Comparison of ENCODE assay signal across 8 cellular contexts in the genomic region with DNA sequence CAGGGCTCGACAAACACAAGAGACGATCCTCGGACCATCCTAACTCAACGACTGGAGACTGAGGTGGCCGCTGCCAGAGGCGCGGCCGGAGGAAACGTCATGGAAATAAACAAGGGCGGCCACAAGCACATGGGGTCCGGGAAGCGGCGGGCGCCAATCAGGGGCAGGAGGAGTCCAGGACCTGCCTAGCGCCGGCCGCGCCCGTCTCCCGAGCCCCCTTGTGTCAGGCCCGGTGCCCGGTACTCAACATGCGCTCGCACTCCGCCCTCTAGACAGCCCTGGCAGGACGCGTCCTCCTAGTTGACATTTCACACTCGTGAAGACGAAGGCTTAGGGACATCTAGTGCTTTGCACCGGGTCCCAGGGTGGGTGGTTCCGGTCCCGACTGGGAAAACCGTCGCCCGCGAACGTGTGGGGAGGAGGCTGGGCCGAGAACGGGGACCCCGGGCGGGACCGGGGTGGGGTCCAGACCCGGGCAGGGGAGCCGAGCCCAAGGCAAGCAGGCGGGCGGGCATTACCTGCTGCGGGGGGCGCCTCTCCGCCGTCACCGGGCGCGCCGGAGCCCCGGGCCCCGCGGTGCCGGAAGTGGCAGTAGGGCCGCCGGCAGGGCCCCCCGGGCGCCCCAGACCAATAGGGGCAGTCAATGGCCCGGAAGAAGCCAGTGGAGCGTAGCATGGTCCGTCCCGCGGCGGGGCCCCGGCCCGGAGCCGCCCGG. TPM values are rescaled to one million over a fixed set of nuclear protein-coding genes. Genes with fewer than 3 reads are reported as not detected.
DNase-seq lines count a peak whose midpoint lies in the region; ATAC-seq and TF ChIP-seq lines count a peak whose summit lies in the region.

No MANE protein-coding gene starts in this region.

- peak; percentile 58 to 60 for DNase-seq in Caco-2
- DNase-seq in activated naive CD4-positive, alpha-beta T cell treated with anti-CD3 and anti-CD28 coated beads, Interleukin-2, amount 50 U/mL, for 72 hours (ENCODE audit: low spot score in 2 of 2), result no peak
- DNase-seq in right atrium auricular region (ENCODE audit: low spot score), result no peak
- no peak for DNase-seq in sigmoid colon
- DNase-seq in KBM-7, result no peak
- no peak for DNase-seq in SIG-M5 treated with dmso at 0.1 percent for 504 hours (lab: John Stamatoyannopoulos, UW; ENCODE audit: unreplicated experiment)

- ATAC-seq in GM21515 (IDR thresholded peaks at IDR 0.05; ENCODE audit: unreplicated experiment), result peak; percentile 23
- ATAC-seq in activated naive CD4-positive, alpha-beta T cell treated with anti-CD3 and anti-CD28 coated beads, Interleukin-2, amount 50 U/mL, for 72 hours, result peak in 1 of 2 donors; percentile 57

- H3K36me3 ChIP-seq in Caco-2 (ENCODE audit: control insufficient read depth, insufficient read depth, low read length) (no peaks in the 10 kb centered on the region), KOPT-K1 (ENCODE audit: insufficient read depth, low read length) (peaks cover 36% of the 10 kb centered on the region), right atrium auricular region (no peaks in the 10 kb centered on the region), sigmoid colon (no peaks in the 10 kb centered on the region)

- H3K27ac Mint-ChIP-seq in Caco-2 (ENCODE audit: unreplicated experiment), result peak overlapping the region; percentile 98
- H3K27ac Mint-ChIP-seq in activated naive CD4-positive, alpha-beta T cell treated with anti-CD3 and anti-CD28 coated beads, Interleukin-2, amount 50 U/mL, for 72 hours, result peak overlapping the region; percentile 92 to 98

- CTCF ChIA-PET in Caco-2 (lab: Charles Lee), result interaction anchor here (0.6 kb wide), 1 partner anchor 48 kb away, joined by 4 read pairs; no protein-coding TSS in a partner anchor

- no peaks in the 10 kb centered on the region for H3K4me1 Mint-ChIP-seq in Caco-2 (ENCODE audit: low read depth, unreplicated experiment)

- peaks cover 43% of the 10 kb centered on the region for H3K36me3 Mint-ChIP-seq in Caco-2 (ENCODE audit: insufficient read depth, unreplicated experiment)
- H3K36me3 Mint-ChIP-seq in activated naive CD4-positive, alpha-beta T cell treated with anti-CD3 and anti-CD28 coated beads, Interleukin-2, amount 50 U/mL, for 72 hours, result peaks cover 10 to 14% of the 10 kb centered on the region in 2 donors

- WGBS in sigmoid colon, 2 donors, result 0 to 1% methylated on average over 72 of the region's 72 CpGs

- no peaks in the 10 kb centered on the region for H3K9me3 ChIP-seq in Caco-2
- H3K9me3 ChIP-seq in KOPT-K1 (ENCODE audit: insufficient read depth, low read length, poor library complexity, severe bottlenecking), result no peaks in the 10 kb centered on the region
- no peaks in the 10 kb centered on the region for H3K9me3 ChIP-seq in right atrium auricular region
- H3K9me3 ChIP-seq in sigmoid colon, result no peaks in the 10 kb centered on the region

- TF ChIP-seq CTCF in Caco-2 (IDR thresholded peaks at IDR 0.05; ENCODE audit: insufficient read depth in 1 of 2, low read depth in 1 of 2, low read length in 1 of 2, severe bottlenecking in 1 of 2, unreplicated experiment in 1 of 2) (no peak), right atrium auricular region (IDR thresholded peaks at IDR 0.05) (no peak), sigmoid colon (IDR thresholded peaks at IDR 0.05) (no peak)

- H3K27me3 ChIP-seq in Caco-2 (replicated peaks; ENCODE audit: control insufficient read depth, insufficient read depth, low read length) (no peaks in the 10 kb centered on the region), right atrium auricular region (no peaks in the 10 kb centered on the region), sigmoid colon (peaks cover 4 to 15% (median 10%) of the 10 kb centered on the region in 3 donors)

- H3K4me3 ChIP-seq in Caco-2 (ENCODE audit: low read depth, low read length) (peak overlapping the region; percentile 77), right atrium auricular region (peak overlapping the region; percentile 76 to 100), sigmoid colon (peak overlapping the region; percentile 92 to 100 (median 100))

- no peaks in the 10 kb centered on the region for H3K27me3 Mint-ChIP-seq in Caco-2 (ENCODE audit: insufficient read depth, unreplicated experiment)

- TF ChIP-seq POLR2A in sigmoid colon (IDR thresholded peaks at IDR 0.05), result no peak

- H3K27ac ChIP-seq in KOPT-K1 (ENCODE audit: low read depth, low read length, poor library complexity, severe bottlenecking) (peak overlapping the region; percentile 95), right atrium auricular region (peak overlapping the region; percentile 97 to 98), sigmoid colon (peak overlapping the region; percentile 95 to 98 (median 97))

- TF ChIP-seq EP300 in sigmoid colon (IDR thresholded peaks at IDR 0.05), result no peak

- no peaks in the 10 kb centered on the region for H3K9me3 Mint-ChIP-seq in Caco-2 (ENCODE audit: unreplicated experiment)
- no peaks in the 10 kb centered on the region for H3K9me3 Mint-ChIP-seq in activated naive CD4-positive, alpha-beta T cell treated with anti-CD3 and anti-CD28 coated beads, Interleukin-2, amount 50 U/mL, for 72 hours

- in situ Hi-C loops in KBM-7 (cut with MboI; ENCODE audit: low pct_unique_long_range_greater_than_20kb, low sequenced_read_pairs), result no loop called here

- H3K4me1 ChIP-seq in Caco-2 (peaks cover 4% of the 10 kb centered on the region; the same call in 1 of the 2 replicates), right atrium auricular region (peaks cover 0 to 61% of the 10 kb centered on the region in 2 donors), sigmoid colon (peaks cover 0 to 68% (median 59%) of the 10 kb centered on the region in 4 donors)

- intact Hi-C loops in Caco-2 (cut with micrococcal nuclease; ENCODE audit: unreplicated experiment) (no loop called here), sigmoid colon (cut with DNase I) (no loop called here)

- peak overlapping the region; percentile 95 for H3K4me3 Mint-ChIP-seq in Caco-2 (ENCODE audit: unreplicated experiment)

- BruUV-seq in Caco-2 (replicated peaks; lab: Mats Ljungman, UMichigan), result no TSS peak

- POLR2A ChIA-PET in Caco-2 (lab: Charles Lee), result no interaction called here

RNA-seq across cellular contexts. Expression of a gene that starts 0.4 kb away (rescaled TPM):
- 43.0 and 46.6 TPM in 2 replicates for total RNA-seq in Caco-2 (2022)
- total RNA-seq in activated naive CD4-positive, alpha-beta T cell treated with anti-CD3 and anti-CD28 coated beads, Interleukin-2, amount 50 U/mL, for 72 hours, result 10 to 100 TPM; 35.5 to 44.5 TPM
- 10 to 100 TPM in 1 of 2 donors, 1 to 10 TPM in 1; 9.6 to 12.1 TPM for total RNA-seq in right atrium auricular region
- total RNA-seq in sigmoid colon, result 10 to 100 TPM in 2 of 4 donors, 1 to 10 TPM in 2; 8.6 to 61.8 (median 13.1) TPM
- 10 to 100 TPM in 2 of 3 donors, 1 to 10 TPM in 1; 9.0 to 34.6 (median 11.1) TPM for polyA plus RNA-seq in sigmoid colon

RNA-seq across cellular contexts. Expression of a gene that starts 15.5 kb away (rescaled TPM):
- total RNA-seq in Caco-2 (2022), result 26.5 and 26.8 TPM in 2 replicates
- 10 to 100 TPM; 20.5 to 22.6 TPM for total RNA-seq in activated naive CD4-positive, alpha-beta T cell treated with anti-CD3 and anti-CD28 coated beads, Interleukin-2, amount 50 U/mL, for 72 hours
- total RNA-seq in right atrium auricular region, result 1 to 10 TPM; 4.4 to 5.6 TPM
- total RNA-seq in sigmoid colon, result 10 to 100 TPM in 1 of 4 donors, 1 to 10 TPM in 3; 2.1 to 10.3 (median 4.4) TPM
- 10 to 100 TPM in 2 of 3 donors, 1 to 10 TPM in 1; 8.4 to 20.5 (median 12.5) TPM for polyA plus RNA-seq in sigmoid colon

RNA-seq across cellular contexts. Expression of a gene that starts 35.8 kb away (rescaled TPM):
- 0.28 and 0.45 TPM in 2 replicates for total RNA-seq in Caco-2 (2022)
- 10 to 100 TPM; 11.7 to 28.7 TPM for total RNA-seq in activated naive CD4-positive, alpha-beta T cell treated with anti-CD3 and anti-CD28 coated beads, Interleukin-2, amount 50 U/mL, for 72 hours
- total RNA-seq in right atrium auricular region, result under 1 TPM; 0.51 to 0.74 TPM
- total RNA-seq in sigmoid colon, result 1 to 10 TPM in 1 of 4 donors, under 1 TPM in 3; under 0.01 to 3.9 (median 0.42) TPM
- polyA plus RNA-seq in sigmoid colon, result under 1 TPM in 1 of 3 donors, not detected in 2; 0.96 TPM

RNA-seq across cellular contexts. Expression of a gene that starts 37.5 kb away (rescaled TPM):
- total RNA-seq in Caco-2 (2022) (47.7 and 51.8 TPM in 2 replicates), right atrium auricular region (10 to 100 TPM; 92.6 to 99.5 TPM), sigmoid colon (10 to 100 TPM; 86.6 to 97.1 (median 92.7) TPM)
- total RNA-seq in activated naive CD4-positive, alpha-beta T cell treated with anti-CD3 and anti-CD28 coated beads, Interleukin-2, amount 50 U/mL, for 72 hours, result 100 to 1,000 TPM; 109 to 110 TPM
- 10 to 100 TPM; 60.7 to 76.3 (median 69.4) TPM for polyA plus RNA-seq in sigmoid colon

RNA-seq across cellular contexts. Expression of a gene that starts 57.4 kb away (rescaled TPM):
- total RNA-seq in Caco-2 (2022), result 12.6 and 14.0 TPM in 2 replicates
- total RNA-seq in activated naive CD4-positive, alpha-beta T cell treated with anti-CD3 and anti-CD28 coated beads, Interleukin-2, amount 50 U/mL, for 72 hours, result 1 to 10 TPM; 8.5 to 10.0 TPM
- total RNA-seq in right atrium auricular region, result 1 to 10 TPM; 1.7 to 4.0 TPM
- total RNA-seq in sigmoid colon, result 1 to 10 TPM in 2 of 4 donors, under 1 TPM in 2; 0.33 to 6.2 (median 1.5) TPM
- polyA plus RNA-seq in sigmoid colon, result 10 to 100 TPM in 2 of 3 donors, 1 to 10 TPM in 1; 6.6 to 17.4 (median 13.2) TPM

Comparison
In these comparisons a context has a peak if more than half of its experiments do, and no peak if none do; other contexts are left out.
1. DNase-seq: peak in Caco-2 (2 of 2); none in activated naive CD4-positive, alpha-beta T cell treated with anti-CD3 and anti-CD28 coated beads, Interleukin-2, amount 50 U/mL, for 72 hours (0 of 2), right atrium auricular region (single experiment), sigmoid colon (single experiment), KBM-7 (single experiment) and SIG-M5 treated with dmso at 0.1 percent for 504 hours (single experiment).
2. Peak in every context shown above with its lines, with median percentiles within 50 percentile points of each other: H3K4me3 ChIP-seq and H3K27ac ChIP-seq.